ENCODE assay signal across 17 cellular contexts in genomic region chr5:126674145-126674544, GRCh38.
"Had no signal": no experiment of that assay in that cellular context is flagged by ENCODE, and none has a peak within 500 bp of the region (broad histone marks: within the 10 kb centered on the region; RNA-seq: fewer than 3 reads in every experiment).

No MANE protein-coding gene starts in this region.

- H3K27me3 Mint-ChIP-seq: activated CD4-positive, alpha-beta T cell treated with anti-CD3 and anti-CD28 coated beads, Interleukin-2, amount 10 ng/mL, durations not matched to agents 24 days and 14 days; activated naive CD8-positive, alpha-beta T cell treated with anti-CD3 and anti-CD28 coated beads for 36 hours; naive thymus-derived CD4-positive, alpha-beta T cell had no signal

- ATAC-seq: body of pancreas; left cardiac atrium; naive thymus-derived CD4-positive, alpha-beta T cell; pancreas; stimulated activated effector memory CD8-positive, alpha-beta T cell treated with anti-CD3 and anti-CD28 coated beads, Interleukin-12 subunit alpha, Interleukin-12 subunit beta, amount 100 ng/mL, for 72 hours had no signal

- H3K4me3 Mint-ChIP-seq: activated CD4-positive, alpha-beta T cell treated with anti-CD3 and anti-CD28 coated beads, Interleukin-2, amount 10 ng/mL, durations not matched to agents 24 days and 14 days; activated naive CD8-positive, alpha-beta T cell treated with anti-CD3 and anti-CD28 coated beads for 36 hours; naive thymus-derived CD4-positive, alpha-beta T cell; stimulated activated effector memory CD8-positive, alpha-beta T cell treated with anti-CD3 and anti-CD28 coated beads, Interleukin-12 subunit alpha, Interleukin-12 subunit beta, amount 100 ng/mL, for 72 hours had no signal

- H3K27ac Mint-ChIP-seq: activated CD4-positive, alpha-beta T cell treated with anti-CD3 and anti-CD28 coated beads, Interleukin-2, amount 10 ng/mL, durations not matched to agents 24 days and 14 days; activated naive CD8-positive, alpha-beta T cell treated with anti-CD3 and anti-CD28 coated beads for 36 hours; naive thymus-derived CD4-positive, alpha-beta T cell; stimulated activated effector memory CD8-positive, alpha-beta T cell treated with anti-CD3 and anti-CD28 coated beads, Interleukin-12 subunit alpha, Interleukin-12 subunit beta, amount 100 ng/mL, for 72 hours had no signal

- H3K27me3 ChIP-seq: body of pancreas, pancreas, tibial artery had no signal

- H3K4me3 ChIP-seq: body of pancreas, coronary artery, esophagus squamous epithelium, pancreas, tibial artery had no signal

- H3K36me3 Mint-ChIP-seq: activated naive CD8-positive, alpha-beta T cell treated with anti-CD3 and anti-CD28 coated beads for 36 hours; stimulated activated effector memory CD8-positive, alpha-beta T cell treated with anti-CD3 and anti-CD28 coated beads, Interleukin-12 subunit alpha, Interleukin-12 subunit beta, amount 100 ng/mL, for 72 hours had no signal

- H3K36me3 ChIP-seq: esophagus squamous epithelium, pancreas, tibial artery had no signal

- H3K9me3 ChIP-seq: body of pancreas, pancreas had no signal

- H3K4me1 ChIP-seq: body of pancreas, esophagus squamous epithelium, pancreas, tibial artery had no signal

- H3K27ac ChIP-seq: body of pancreas, coronary artery, esophagus squamous epithelium, pancreas, tibial artery had no signal

- DNase-seq: activated CD4-positive, alpha-beta T cell treated with anti-CD3 and anti-CD28 coated beads, Interleukin-2, amount 10 ng/mL, durations not matched to agents 24 days and 14 days; activated CD4-positive, CD25-positive, alpha-beta regulatory T cell; activated gamma-delta T cell treated with Interleukin-2 at 50 U/mL for 16 hours; activated naive CD8-positive, alpha-beta T cell treated with anti-CD3 and anti-CD28 coated beads for 36 hours; amygdala; body of pancreas; central memory CD4-positive, alpha-beta T cell; effector CD4-positive, alpha-beta T cell; esophagus squamous epithelium; hypothalamus; left cardiac atrium; naive thymus-derived CD4-positive, alpha-beta T cell; pancreas; tibial artery had no signal

- FAIRE-seq: endothelial cell of umbilical vein, pancreas had no signal
